Comparison of ENCODE assay signal across 8 cellular contexts in the genomic region with DNA sequence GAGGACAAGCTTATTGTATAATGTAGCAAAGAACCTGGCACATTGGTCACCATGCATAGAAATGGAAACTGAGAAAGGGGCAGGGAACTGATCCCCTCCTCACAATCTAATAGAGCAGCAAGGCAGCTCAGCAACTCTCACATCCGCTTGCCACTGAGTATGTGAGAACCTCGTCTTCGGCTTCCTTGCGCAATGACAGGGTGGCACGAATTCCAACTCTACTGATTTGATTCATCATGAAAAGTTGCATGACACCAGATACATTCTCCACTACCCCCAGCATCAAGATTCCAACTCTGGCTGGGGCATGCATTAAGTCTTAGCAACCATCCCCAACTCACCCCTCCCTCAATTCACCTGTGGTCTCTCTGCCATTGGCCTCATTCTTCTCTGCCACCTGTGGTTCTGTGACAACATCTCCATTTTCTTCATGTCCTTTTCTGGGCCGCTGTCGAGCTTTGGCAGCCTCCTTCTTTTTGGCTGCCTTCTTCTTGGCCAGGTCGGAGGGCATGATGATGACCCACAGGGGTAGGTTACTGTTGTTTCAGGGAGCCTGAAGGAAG. TPM values are rescaled to one million over a fixed set of nuclear protein-coding genes. Genes with fewer than 3 reads are reported as not detected.
DNase-seq lines count a peak whose midpoint lies in the region; ATAC-seq, FAIRE-seq and TF ChIP-seq lines count a peak whose summit lies in the region.

No MANE protein-coding gene starts in this region.

- H3K36me3 Mint-ChIP-seq in naive B cell, result peaks cover 27 to 35% of the 10 kb centered on the region in 2 donors

- H3K4me3 ChIP-seq in LNCaP clone FGC (ENCODE audit: low read depth, low read length) (peak overlapping the region; percentile 99), cardiac fibroblast (replicated peaks in 1 of 2; ENCODE audit: low read depth in 2 of 2, low read length in 2 of 2) (peak overlapping the region; percentile 84 to 90)

- ATAC-seq in naive B cell (ENCODE audit: low read depth in 2 of 2) (no peak), HG03342 (IDR thresholded peaks at IDR 0.05; ENCODE audit: unreplicated experiment) (no peak)

- H3K9me3 Mint-ChIP-seq in naive B cell, result no peaks in the 10 kb centered on the region

- no peak for TF ChIP-seq POLR2A in GM12892 (IDR thresholded peaks at IDR 0.05; ENCODE audit: low read depth, low read length)

- no peaks in the 10 kb centered on the region for H3K27me3 Mint-ChIP-seq in naive B cell

- H3K4me1 Mint-ChIP-seq in naive B cell, result peaks cover 25 to 35% (median 30%) of the 10 kb centered on the region in 3 donors

- TF ChIP-seq CTCF in LNCaP clone FGC (IDR thresholded peaks at IDR 0.05; ENCODE audit: control insufficient read depth, extremely low read depth, insufficient read depth) (no peak), cardiac fibroblast (IDR thresholded peaks at IDR 0.05; ENCODE audit: low read depth, low read length) (no peak)

- no peak for FAIRE-seq in GM12892 (lab: Jason Lieb, UNC)

- peak overlapping the region in 3 of 6 donors; percentile 78 to 98 (median 93) for H3K27ac Mint-ChIP-seq in naive B cell

- DNase-seq in AML-193 (lab: John Stamatoyannopoulos, UW) (peak; percentile 31 to 32), LNCaP clone FGC (ENCODE audit: low read depth) (no peak), cardiac fibroblast (ENCODE audit: low read depth in 2 of 2) (no peak), naive B cell (no peak), GM12892 (ENCODE audit: insufficient read length) (no peak), activated gamma-delta T cell treated with Interleukin-2 at 50 U/mL for 16 hours (no peak), putamen (ENCODE audit: low spot score) (no peak)

- H3K4me3 Mint-ChIP-seq in naive B cell, result peak overlapping the region; percentile 89 to 100 (median 97)

RNA-seq across cellular contexts. Expression of a gene that starts 1.0 kb away (rescaled TPM):
- 10 to 100 TPM; 23.0 to 32.6 (median 25.4) TPM for polyA plus RNA-seq in naive B cell (ENCODE audit: low read depth in 6 of 6)
- polyA plus RNA-seq in GM12892 (2012; ENCODE audit: missing spikeins), result 27.1 TPM

RNA-seq across cellular contexts. Expression of a gene that starts 6.3 kb away (rescaled TPM):
- polyA plus RNA-seq in naive B cell (ENCODE audit: low read depth in 6 of 6), result 10 to 100 TPM; 20.4 to 43.9 (median 25.2) TPM
- polyA plus RNA-seq in GM12892 (2012; ENCODE audit: missing spikeins), result 7.5 TPM

RNA-seq across cellular contexts. Expression of a gene that starts 15.7 kb away (rescaled TPM):
- polyA plus RNA-seq in naive B cell (ENCODE audit: low read depth in 6 of 6), result not detected
- polyA plus RNA-seq in GM12892 (2012; ENCODE audit: missing spikeins), result not detected

RNA-seq across cellular contexts. Expression of a gene that starts 22.5 kb away (rescaled TPM):
- 1 to 10 TPM in 1 of 6 donors, under 1 TPM in 3, not detected in 2; 0.35 to 3.1 (median 0.64) TPM for polyA plus RNA-seq in naive B cell (ENCODE audit: low read depth in 6 of 6)
- 2.2 TPM for polyA plus RNA-seq in GM12892 (2012; ENCODE audit: missing spikeins)

RNA-seq across cellular contexts. Expression of a gene that starts 39.0 kb away (rescaled TPM):
- not detected for polyA plus RNA-seq in naive B cell (ENCODE audit: low read depth in 6 of 6)
- not detected for polyA plus RNA-seq in GM12892 (2012; ENCODE audit: missing spikeins)

Comparison
In these comparisons a context has a peak if more than half of its experiments do, and no peak if none do; other contexts are left out.
1. DNase-seq: peak in AML-193 (2 of 2); none in LNCaP clone FGC (single experiment), cardiac fibroblast (0 of 2), naive B cell (single experiment), GM12892 (single experiment), activated gamma-delta T cell treated with Interleukin-2 at 50 U/mL for 16 hours (single experiment) and putamen (single experiment).